ENCODE assay signal across 9 cellular contexts in the genomic region with DNA sequence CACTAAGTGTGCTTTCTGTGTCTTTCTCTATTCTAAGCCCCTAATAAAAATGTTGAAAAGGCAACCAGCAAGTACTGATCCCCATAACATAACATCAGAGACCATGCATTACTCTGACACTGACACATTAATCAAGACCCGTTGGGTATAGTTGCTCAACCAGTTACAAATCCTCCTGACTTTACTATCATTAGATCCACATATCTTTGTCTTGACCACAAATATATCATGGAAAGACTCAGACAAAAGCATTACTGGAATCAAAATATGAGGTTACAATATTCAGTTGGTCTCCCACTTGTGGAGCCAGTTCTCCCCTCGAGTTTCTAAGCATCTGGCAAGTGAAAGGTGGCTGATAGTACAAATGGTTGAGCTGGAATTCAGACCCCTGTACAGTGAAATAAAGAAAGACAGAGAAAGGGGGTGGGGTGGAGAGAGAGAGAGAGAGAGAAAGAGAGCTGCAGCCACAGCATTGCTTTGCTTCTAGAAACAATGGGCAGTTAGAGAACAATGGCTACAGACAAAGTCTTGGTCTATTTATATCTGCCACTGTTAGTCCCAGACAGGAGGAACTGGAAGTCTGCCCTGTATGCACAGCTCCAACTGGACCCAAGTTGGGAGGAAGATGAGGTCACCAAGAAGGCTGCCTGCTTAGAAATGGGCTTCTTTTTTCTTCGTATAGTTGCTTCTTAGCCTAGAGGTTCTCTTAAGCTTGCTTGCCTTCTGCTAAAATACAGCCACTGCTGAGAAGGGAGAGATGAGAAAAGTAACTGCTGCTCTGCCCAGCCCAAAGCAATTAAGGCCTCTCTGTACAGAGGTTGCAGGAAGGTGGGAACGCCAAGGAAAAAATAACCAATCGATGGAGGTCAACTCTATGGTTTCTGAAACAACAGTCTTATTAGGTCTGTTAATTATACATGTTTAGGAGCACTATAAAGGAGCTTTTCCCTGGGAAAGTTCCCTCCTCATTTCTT.
DNase-seq lines count a peak whose midpoint lies in the region; ATAC-seq, FAIRE-seq and TF ChIP-seq lines count a peak whose summit lies in the region.
"Had no signal": no experiment of that assay in that cellular context is flagged by ENCODE, and none has a peak within 500 bp of the region (broad histone marks: within the 10 kb centered on the region; RNA-seq: fewer than 3 reads in every experiment).

No MANE protein-coding gene starts in this region.

- peak overlapping the region; percentile 78 for H3K4me3 Mint-ChIP-seq in activated naive CD4-positive, alpha-beta T cell treated with anti-CD3 and anti-CD28 coated beads, Interleukin-2, amount 10 ng/mL, durations not matched to agents 7 days and 5 days

- no peaks in the 10 kb centered on the region for H3K9me3 Mint-ChIP-seq in activated naive CD4-positive, alpha-beta T cell treated with anti-CD3 and anti-CD28 coated beads, Interleukin-2, amount 10 ng/mL, durations not matched to agents 7 days and 5 days

- no peak overlapping the region for H3K4me3 ChIP-seq in cardiac fibroblast (replicated peaks in 1 of 2; ENCODE audit: low read depth in 2 of 2, low read length in 2 of 2)
- H3K4me3 ChIP-seq in thyroid gland (replicated peaks in 1 of 3), result no peak overlapping the region
- H3K4me3 ChIP-seq in BE2C (ENCODE audit: low read depth, low read length), result no peak overlapping the region

- WGBS in thyroid gland, 2 donors, result 65 to 74% methylated on average over 5 of the region's 5 CpGs

- H3K4me1 ChIP-seq in thyroid gland (peaks cover 23 to 79% of the 10 kb centered on the region in 2 donors), BE2C (peaks cover 21% of the 10 kb centered on the region)

- TF ChIP-seq POLR2A in thyroid gland (IDR thresholded peaks at IDR 0.05), result no peak

- intact Hi-C loops in thyroid gland (cut with DNase I), result no loop called here

- DNase-seq in activated naive CD4-positive, alpha-beta T cell treated with anti-CD3 and anti-CD28 coated beads, Interleukin-2, amount 10 ng/mL, durations not matched to agents 7 days and 5 days, result no peak
- no peak for DNase-seq in activated naive CD4-positive, alpha-beta T cell (lab: John Stamatoyannopoulos, UW)
- DNase-seq in cardiac fibroblast (ENCODE audit: low read depth in 2 of 2) (peak; percentile 92 to 95), medulla oblongata (ENCODE audit: extremely low spot score) (peak; percentile 62), urothelium cell line (ENCODE audit: low spot score) (peak; percentile 43), thyroid gland (no peak), BE2C (no peak)
- DNase-seq: activated CD4-positive, CD25-positive, alpha-beta regulatory T cell had no signal

- no peaks in the 10 kb centered on the region for H3K27me3 ChIP-seq in thyroid gland
- no peaks in the 10 kb centered on the region for H3K27me3 ChIP-seq in BE2C

- H3K27ac ChIP-seq in thyroid gland, result peak overlapping the region in 1 of 3 donors; percentile 1

- CTCF ChIA-PET in activated naive CD4-positive, alpha-beta T cell treated with anti-CD3 and anti-CD28 coated beads, Interleukin-2, amount 10 ng/mL, durations not matched to agents 7 days and 5 days (lab: Charles Lee), result interaction anchor here (0.8 to 11.5 kb wide), 13 partner anchors 10 to 211 kb away, joined by 3 to 108 read pairs (median 5); no protein-coding TSS in a partner anchor

- no peak for ATAC-seq in HG02678 (IDR thresholded peaks at IDR 0.05; ENCODE audit: unreplicated experiment)

- H3K36me3 Mint-ChIP-seq in activated naive CD4-positive, alpha-beta T cell treated with anti-CD3 and anti-CD28 coated beads, Interleukin-2, amount 10 ng/mL, durations not matched to agents 7 days and 5 days, result peaks cover 87% of the 10 kb centered on the region

- H3K27me3 Mint-ChIP-seq in activated naive CD4-positive, alpha-beta T cell treated with anti-CD3 and anti-CD28 coated beads, Interleukin-2, amount 10 ng/mL, durations not matched to agents 7 days and 5 days, result no peaks in the 10 kb centered on the region

- TF ChIP-seq CTCF in cardiac fibroblast (IDR thresholded peaks at IDR 0.05; ENCODE audit: low read depth, low read length) (no peak), thyroid gland (IDR thresholded peaks at IDR 0.05) (no peak), BE2C (IDR thresholded peaks at IDR 0.05; ENCODE audit: low read depth, low read length) (no peak)

- H3K9me3 ChIP-seq in thyroid gland (no peaks in the 10 kb centered on the region), BE2C (no peaks in the 10 kb centered on the region)

- H3K36me3 ChIP-seq in thyroid gland (no peaks in the 10 kb centered on the region), BE2C (no peaks in the 10 kb centered on the region)

- H3K27ac Mint-ChIP-seq in activated naive CD4-positive, alpha-beta T cell treated with anti-CD3 and anti-CD28 coated beads, Interleukin-2, amount 10 ng/mL, durations not matched to agents 7 days and 5 days, result peak overlapping the region; percentile 95

- no peak for FAIRE-seq in urothelium cell line (lab: Jason Lieb, UNC)

- peaks cover 97% of the 10 kb centered on the region for H3K4me1 Mint-ChIP-seq in activated naive CD4-positive, alpha-beta T cell treated with anti-CD3 and anti-CD28 coated beads, Interleukin-2, amount 10 ng/mL, durations not matched to agents 7 days and 5 days

Comparison
In these comparisons a context has a peak if more than half of its experiments do, and no peak if none do; other contexts are left out.
1. DNase-seq: peak in cardiac fibroblast (2 of 2), medulla oblongata (single experiment) and urothelium cell line (single experiment); none in activated naive CD4-positive, alpha-beta T cell treated with anti-CD3 and anti-CD28 coated beads, Interleukin-2, amount 10 ng/mL, durations not matched to agents 7 days and 5 days (single experiment), activated naive CD4-positive, alpha-beta T cell (0 of 4), thyroid gland (0 of 2) and BE2C (single experiment).